In genomic region chr12:117039891-117040309, GRCh38 we compare ENCODE assay signal across 24 cellular contexts. TPM values are rescaled to one million over a fixed set of nuclear protein-coding genes. Genes with fewer than 3 reads are reported as not detected.
DNase-seq lines count a peak whose midpoint lies in the region; ATAC-seq, FAIRE-seq and TF ChIP-seq lines count a peak whose summit lies in the region.
"Had no signal": no experiment of that assay in that cellular context is flagged by ENCODE, and none has a peak within 500 bp of the region (broad histone marks: within the 10 kb centered on the region; RNA-seq: fewer than 3 reads in every experiment).

No MANE protein-coding gene starts in this region.

- ATAC-seq in left ventricle myocardium superior (no peak), WTC11 (no peak), HG03460 (IDR thresholded peaks at IDR 0.05; ENCODE audit: unreplicated experiment) (no peak), GM21515 (IDR thresholded peaks at IDR 0.05; ENCODE audit: unreplicated experiment) (no peak), HG03039 (IDR thresholded peaks at IDR 0.05; ENCODE audit: unreplicated experiment) (no peak)
- ATAC-seq: HCT116 had no signal

- H3K4me3 Mint-ChIP-seq in WTC11: no peak overlapping the region
- H3K4me3 Mint-ChIP-seq: CD4-positive, alpha-beta memory T cell had no signal

- peak; percentile 20 for DNase-seq in left ventricle myocardium superior
- no peak for DNase-seq in cardiac septum (ENCODE audit: low spot score)
- DNase-seq in WTC11 (ENCODE audit: low spot score): no peak
- DNase-seq in kidney: peak; percentile 69
- no peak for DNase-seq in SW480 (ENCODE audit: low spot score)
- DNase-seq: BE2C; CD4-positive, alpha-beta memory T cell; DMS79 treated with DMSO at 0.1 percent for 48 hours; GM23248; KG1; NCI-H1417; NCI-H187; NCI-H2227 treated with DMSO at 0.1 percent for 48 hours; NCI-H510A treated with DMSO at 0.1 percent for 48 hours; NCI-H774; SHP77 had no signal

- intact Hi-C loops in left ventricle myocardium superior (cut with micrococcal nuclease): no loop called here
- intact Hi-C loops in cardiac septum (cut with DNase I): no loop called here
- intact Hi-C loops in kidney (cut with DNase I): no loop called here

- CTCF ChIA-PET in WTC11 (lab: Charles Lee): no interaction called here

- TF ChIP-seq CTCF in WTC11 (IDR thresholded peaks at IDR 0.05) (no peak), kidney (IDR thresholded peaks at IDR 0.05; ENCODE audit: borderline replicate concordance, extremely low read depth, insufficient read depth) (no peak)

- H3K4me1 Mint-ChIP-seq in WTC11: peaks cover 23% of the 10 kb centered on the region
- H3K4me1 Mint-ChIP-seq: CD4-positive, alpha-beta memory T cell had no signal

- FAIRE-seq in kidney (lab: Jason Lieb, UNC): no peak
- FAIRE-seq: A204.1, D721Med, RCC 7860 had no signal

- no peaks in the 10 kb centered on the region for H3K36me3 Mint-ChIP-seq in WTC11
- H3K36me3 Mint-ChIP-seq: CD4-positive, alpha-beta memory T cell had no signal

- H3K9me3 Mint-ChIP-seq in WTC11: no peaks in the 10 kb centered on the region
- H3K9me3 Mint-ChIP-seq: CD4-positive, alpha-beta memory T cell had no signal

- H3K9me3 ChIP-seq in kidney (ENCODE audit: control insufficient read depth in 1 of 2, low read length in 2 of 2): no peaks in the 10 kb centered on the region
- H3K9me3 ChIP-seq: BE2C had no signal

- no peaks in the 10 kb centered on the region for H3K4me1 ChIP-seq in kidney (ENCODE audit: control insufficient read depth in 1 of 2, insufficient read depth in 1 of 2, low read depth in 1 of 2, low read length in 2 of 2)

- POLR2A ChIA-PET in WTC11 (lab: Charles Lee): interaction anchor here (1.0 kb wide), 1 partner anchor 13 kb away, joined by 3 read pairs; no protein-coding TSS in a partner anchor

- H3K4me3 ChIP-seq in kidney (ENCODE audit: low read length in 2 of 2): no peak overlapping the region
- H3K4me3 ChIP-seq: GM23248, SK-N-MC had no signal

- peak overlapping the region; percentile 12; the same call in 1 of the 2 replicates for H3K27ac Mint-ChIP-seq in WTC11
- H3K27ac Mint-ChIP-seq: CD4-positive, alpha-beta memory T cell had no signal

- H3K27me3 Mint-ChIP-seq in WTC11 (ENCODE audit: low read depth): no peaks in the 10 kb centered on the region
- H3K27me3 Mint-ChIP-seq: CD4-positive, alpha-beta memory T cell had no signal

- H3K27ac ChIP-seq in kidney (ENCODE audit: low read depth in 2 of 2, low read length in 2 of 2): no peak overlapping the region
- H3K27ac ChIP-seq: GM23248, SK-N-MC had no signal

- no peak overlapping the region for H3K9ac ChIP-seq in kidney (ENCODE audit: low read length in 2 of 2)
- H3K9ac ChIP-seq: GM23248 had no signal

- no peaks in the 10 kb centered on the region for H3K36me3 ChIP-seq in kidney (ENCODE audit: control insufficient read depth in 1 of 2, insufficient read depth in 2 of 2, low read length in 2 of 2)
- H3K36me3 ChIP-seq: BE2C had no signal

TF ChIP-seq in WTC11, 78 proteins besides CTCF, POLR2A, EP300 and RAD21:
- TF ChIP-seq PRRX2 (CRISPR knock-in tag; IDR thresholded peaks at IDR 0.05): no peak
- no peak for TF ChIP-seq NR3C1 (CRISPR knock-in tag; conservative IDR thresholded peaks at IDR 0.05; ENCODE audit: low read depth)
- TF ChIP-seq IRF2 (CRISPR knock-in tag; IDR thresholded peaks at IDR 0.05; ENCODE audit: borderline replicate concordance, low read depth): no peak
- no peak for TF ChIP-seq E2F1 (CRISPR knock-in tag; IDR thresholded peaks at IDR 0.05)
- TF ChIP-seq ZNF138 (CRISPR knock-in tag; conservative IDR thresholded peaks at IDR 0.05): no peak
- TF ChIP-seq FOXK1 (CRISPR knock-in tag; IDR thresholded peaks at IDR 0.05): no peak
- TF ChIP-seq TP53 (CRISPR knock-in tag; IDR thresholded peaks at IDR 0.05): no peak
- no peak for TF ChIP-seq USF1 (CRISPR knock-in tag; IDR thresholded peaks at IDR 0.05)
- no peak for TF ChIP-seq EMX1 (CRISPR knock-in tag; IDR thresholded peaks at IDR 0.05)
- TF ChIP-seq NFATC4 (CRISPR knock-in tag; IDR thresholded peaks at IDR 0.05): no peak
- TF ChIP-seq ZNF121 (CRISPR knock-in tag; IDR thresholded peaks at IDR 0.05): no peak
- no peak for TF ChIP-seq GRHL2 (CRISPR knock-in tag; IDR thresholded peaks at IDR 0.05; ENCODE audit: insufficient replicate concordance, severe bottlenecking)
- no peak for TF ChIP-seq ATF1 (CRISPR knock-in tag; IDR thresholded peaks at IDR 0.05)
- no peak for TF ChIP-seq NR2C2 (CRISPR knock-in tag; IDR thresholded peaks at IDR 0.05)
- TF ChIP-seq NR1H2 (CRISPR knock-in tag; IDR thresholded peaks at IDR 0.05): no peak
- TF ChIP-seq RELA (CRISPR knock-in tag; IDR thresholded peaks at IDR 0.05; ENCODE audit: borderline replicate concordance): no peak
- no peak for TF ChIP-seq MYBL2 (CRISPR knock-in tag; IDR thresholded peaks at IDR 0.05)
- no peak for TF ChIP-seq HMGXB4 (CRISPR knock-in tag; IDR thresholded peaks at IDR 0.05)
- TF ChIP-seq ZBTB21 (CRISPR knock-in tag; IDR thresholded peaks at IDR 0.05; ENCODE audit: borderline replicate concordance): no peak

RNA-seq across cellular contexts. Expression of gene TESC, which starts 59.3 kb away (rescaled TPM):
- total RNA-seq in left ventricle myocardium superior: 115 TPM
- 23.7 TPM for total RNA-seq in cardiac septum
- total RNA-seq in WTC11 (2021): 10.8 to 15.5 TPM (median 14.9 TPM) in 3 replicates
- 92.6 TPM for total RNA-seq in kidney
- 19.1 TPM for polyA plus RNA-seq in kidney (ENCODE audit: insufficient read depth, low read depth, low replicate concordance)
- total RNA-seq: GM23248 had no signal

Comparison
In these comparisons a context has a peak if more than half of its experiments do, and no peak if none do; other contexts are left out.
1. DNase-seq: peak in left ventricle myocardium superior (single experiment) and kidney (single experiment); none in cardiac septum (single experiment), WTC11 (single experiment) and SW480 (single experiment).